Comparison of ENCODE assay signal across 15 cellular contexts in genomic region chr5:168472329-168472728, GRCh38. TPM values are rescaled to one million over a fixed set of nuclear protein-coding genes. Genes with fewer than 3 reads are reported as not detected.
A peak's percentile ranks its signal among the peaks of the same experiment; 100 is the strongest.
DNase-seq lines count a peak whose midpoint lies in the region; ATAC-seq, FAIRE-seq and TF ChIP-seq lines count a peak whose summit lies in the region.
"Had no signal": no experiment of that assay in that cellular context is flagged by ENCODE, and none has a peak within 500 bp of the region (broad histone marks: within the 10 kb centered on the region; RNA-seq: fewer than 3 reads in every experiment).

No MANE protein-coding gene starts in this region.

- H3K4me3 ChIP-seq in A549 (no peak overlapping the region), HFF-Myc (replicated peaks; ENCODE audit: low read depth, low read length) (no peak overlapping the region; the same call in 1 of the 2 replicates), esophagus squamous epithelium (no peak overlapping the region)
- H3K4me3 ChIP-seq: BLaER1 treated with 17β-estradiol and CSF1 and Interleukin-3, amounts not matched to agents 10 nM and 100 nM; sigmoid colon had no signal

- peaks cover 0 to 4% (median 0%) of the 10 kb centered on the region in 4 donors for H3K27me3 ChIP-seq in esophagus squamous epithelium
- H3K27me3 ChIP-seq: BLaER1 treated with 17β-estradiol and CSF1 and Interleukin-3, amounts not matched to agents 10 nM and 100 nM; sigmoid colon had no signal

- H3K4me1 ChIP-seq in A549 (no peaks in the 10 kb centered on the region), esophagus squamous epithelium (no peaks in the 10 kb centered on the region)
- H3K4me1 ChIP-seq: BLaER1 treated with 17β-estradiol and CSF1 and Interleukin-3, amounts not matched to agents 10 nM and 100 nM; sigmoid colon had no signal

- TF ChIP-seq RAD21 in A549 (conservative IDR thresholded peaks at IDR 0.05 in 1 of 2, IDR thresholded peaks at IDR 0.05 in 1 of 2), result no peak

- intact Hi-C loops in esophagus squamous epithelium (cut with DNase I), result no loop called here

- ATAC-seq in A549 (peak; percentile 59 to 60; a peak in 3 of 6 replicates), WTC11 (peak; percentile 31)
- ATAC-seq: activated T-cell treated with anti-CD3 and anti-CD28 coated beads, Interleukin-2, amount 50 U/mL, for 4 hours had no signal

- WGBS in A549 (ENCODE audit: missing lambda C conversion rate), result 80% methylated on average over 5 of the region's 5 CpGs
- WGBS in esophagus squamous epithelium, 2 donors, result 64 to 86% methylated on average over 5 of the region's 5 CpGs

- peak in 1 of 2 experiments; percentile 23 for DNase-seq in A549 (ENCODE audit: low read depth in 1 of 2, low spot score in 1 of 2)
- peak; percentile 93 for DNase-seq in HFF-Myc (ENCODE audit: extremely low read depth, low read depth)
- no peak for DNase-seq in WTC11 (ENCODE audit: low spot score)
- peak; percentile 92 for DNase-seq in hepatic stellate cell (ENCODE audit: low spot score)
- no peak for DNase-seq in esophagus squamous epithelium (lab: John Stamatoyannopoulos, UW)
- no peak for DNase-seq in DMS153 treated with DMSO at 0.1 percent for 48 hours (lab: John Stamatoyannopoulos, UW; ENCODE audit: unreplicated experiment)
- DNase-seq in central memory CD4-positive, alpha-beta T cell, result no peak
- no peak for DNase-seq in T-helper 2 cell
- DNase-seq: activated T-cell treated with anti-CD3 and anti-CD28 coated beads, Interleukin-2, amount 50 U/mL, for 4 hours; effector CD4-positive, alpha-beta T cell; NCI-H2171; sigmoid colon; T-helper 9 cell had no signal

- H3K9me3 Mint-ChIP-seq in WTC11, result no peaks in the 10 kb centered on the region
- H3K9me3 Mint-ChIP-seq: activated T-cell treated with anti-CD3 and anti-CD28 coated beads, Interleukin-2, amount 50 U/mL, for 4 hours had no signal

- H3K4me1 Mint-ChIP-seq in WTC11, result no peaks in the 10 kb centered on the region

- no peak for TF ChIP-seq CTCF in A549 (IDR thresholded peaks at IDR 0.05)
- peak; percentile 40 for TF ChIP-seq CTCF in HFF-Myc (IDR thresholded peaks at IDR 0.05; ENCODE audit: low read depth, low read length, missing control alignments)
- no peak for TF ChIP-seq CTCF in WTC11 (IDR thresholded peaks at IDR 0.05)
- no peak for TF ChIP-seq CTCF in esophagus squamous epithelium (IDR thresholded peaks at IDR 0.05)

- no peak overlapping the region for H3K4me2 ChIP-seq in A549
- H3K4me2 ChIP-seq: BLaER1 treated with 17β-estradiol and CSF1 and Interleukin-3, amounts not matched to agents 10 nM and 100 nM had no signal

- TF ChIP-seq POLR2A in A549 (IDR thresholded peaks at IDR 0.05; ENCODE audit: low read length) (no peak), esophagus squamous epithelium (IDR thresholded peaks at IDR 0.05) (no peak)

- FAIRE-seq in A549 (lab: Jason Lieb, UNC), result no peak

- POLR2A ChIA-PET in A549 (lab: Yijun Ruan, JAX) (interaction anchor here (1.4 kb wide), 1 partner anchor 15 kb away, joined by 3 read pairs; no protein-coding TSS in a partner anchor), WTC11 (lab: Charles Lee) (no interaction called here)

- H3K36me3 ChIP-seq in esophagus squamous epithelium, result peaks cover 0 to 53% (median 0%) of the 10 kb centered on the region in 3 donors
- H3K36me3 ChIP-seq: BLaER1 treated with 17β-estradiol and CSF1 and Interleukin-3, amounts not matched to agents 10 nM and 100 nM; sigmoid colon had no signal

- no peak overlapping the region for H3K4me3 Mint-ChIP-seq in WTC11
- H3K4me3 Mint-ChIP-seq: activated T-cell treated with anti-CD3 and anti-CD28 coated beads, Interleukin-2, amount 50 U/mL, for 4 hours had no signal

- H3K36me3 Mint-ChIP-seq in WTC11, result peaks cover 14% of the 10 kb centered on the region

- CTCF ChIA-PET in A549 (lab: Yijun Ruan, JAX), result interaction anchor here (0.9 to 3.9 kb wide), 5 partner anchors 9 to 203 kb away, joined by 3 to 17 read pairs (median 3); no protein-coding TSS in a partner anchor
- CTCF ChIA-PET in WTC11 (lab: Charles Lee), result interaction anchor here (0.5 kb wide), 1 partner anchor 99 kb away, joined by 5 read pairs; no protein-coding TSS in a partner anchor

- no peak overlapping the region; the same call in 1 of the 2 replicates for H3K27ac Mint-ChIP-seq in WTC11

- H3K27ac ChIP-seq in A549 (no peak overlapping the region), esophagus squamous epithelium (no peak overlapping the region)
- H3K27ac ChIP-seq: BLaER1 treated with 17β-estradiol and CSF1 and Interleukin-3, amounts not matched to agents 10 nM and 100 nM; HL-60; sigmoid colon had no signal

- no peaks in the 10 kb centered on the region for H3K9me3 ChIP-seq in A549
- H3K9me3 ChIP-seq in esophagus squamous epithelium, result no peaks in the 10 kb centered on the region
- H3K9me3 ChIP-seq: BLaER1 treated with 17β-estradiol and CSF1 and Interleukin-3, amounts not matched to agents 10 nM and 100 nM; sigmoid colon had no signal

- H3K27me3 Mint-ChIP-seq in WTC11 (ENCODE audit: low read depth), result no peaks in the 10 kb centered on the region

- TF ChIP-seq EP300 in A549 (IDR thresholded peaks at IDR 0.05), result no peak

TF ChIP-seq in A549, 52 proteins besides CTCF, POLR2A, EP300 and RAD21 (continues in another document):
- TF ChIP-seq, protein P1, sequence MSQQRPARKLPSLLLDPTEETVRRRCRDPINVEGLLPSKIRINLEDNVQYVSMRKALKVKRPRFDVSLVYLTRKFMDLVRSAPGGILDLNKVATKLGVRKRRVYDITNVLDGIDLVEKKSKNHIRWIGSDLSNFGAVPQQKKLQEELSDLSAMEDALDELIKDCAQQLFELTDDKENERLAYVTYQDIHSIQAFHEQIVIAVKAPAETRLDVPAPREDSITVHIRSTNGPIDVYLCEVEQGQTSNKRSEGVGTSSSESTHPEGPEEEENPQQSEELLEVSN (IDR thresholded peaks at IDR 0.05; ENCODE audit: borderline replicate concordance, low read depth), result no peak
- TF ChIP-seq MAFK (IDR thresholded peaks at IDR 0.05; ENCODE audit: partially characterized antibody), result no peak
- no peak for TF ChIP-seq MYC (IDR thresholded peaks at IDR 0.05; ENCODE audit: borderline replicate concordance, low read length)
- no peak for TF ChIP-seq HEYL (CRISPR knock-in tag; IDR thresholded peaks at IDR 0.05)
- no peak for TF ChIP-seq BHLHE40 (IDR thresholded peaks at IDR 0.05; ENCODE audit: low read depth, low read length)
- no peak for TF ChIP-seq HES2 (IDR thresholded peaks at IDR 0.05)
- no peak for TF ChIP-seq HOXB13 (CRISPR knock-in tag; IDR thresholded peaks at IDR 0.05; ENCODE audit: low read depth)
- no peak for TF ChIP-seq RARB (CRISPR knock-in tag; IDR thresholded peaks at IDR 0.05)

TF ChIP-seq in WTC11, 78 proteins besides CTCF, POLR2A, EP300 and RAD21 (continues in another document):
- TF ChIP-seq RELA (CRISPR knock-in tag; IDR thresholded peaks at IDR 0.05; ENCODE audit: borderline replicate concordance) (no peak), HMGA2 (CRISPR knock-in tag; IDR thresholded peaks at IDR 0.05) (no peak), SMAD3 (CRISPR knock-in tag; IDR thresholded peaks at IDR 0.05; ENCODE audit: borderline replicate concordance) (no peak)
- TF ChIP-seq, protein P2, sequence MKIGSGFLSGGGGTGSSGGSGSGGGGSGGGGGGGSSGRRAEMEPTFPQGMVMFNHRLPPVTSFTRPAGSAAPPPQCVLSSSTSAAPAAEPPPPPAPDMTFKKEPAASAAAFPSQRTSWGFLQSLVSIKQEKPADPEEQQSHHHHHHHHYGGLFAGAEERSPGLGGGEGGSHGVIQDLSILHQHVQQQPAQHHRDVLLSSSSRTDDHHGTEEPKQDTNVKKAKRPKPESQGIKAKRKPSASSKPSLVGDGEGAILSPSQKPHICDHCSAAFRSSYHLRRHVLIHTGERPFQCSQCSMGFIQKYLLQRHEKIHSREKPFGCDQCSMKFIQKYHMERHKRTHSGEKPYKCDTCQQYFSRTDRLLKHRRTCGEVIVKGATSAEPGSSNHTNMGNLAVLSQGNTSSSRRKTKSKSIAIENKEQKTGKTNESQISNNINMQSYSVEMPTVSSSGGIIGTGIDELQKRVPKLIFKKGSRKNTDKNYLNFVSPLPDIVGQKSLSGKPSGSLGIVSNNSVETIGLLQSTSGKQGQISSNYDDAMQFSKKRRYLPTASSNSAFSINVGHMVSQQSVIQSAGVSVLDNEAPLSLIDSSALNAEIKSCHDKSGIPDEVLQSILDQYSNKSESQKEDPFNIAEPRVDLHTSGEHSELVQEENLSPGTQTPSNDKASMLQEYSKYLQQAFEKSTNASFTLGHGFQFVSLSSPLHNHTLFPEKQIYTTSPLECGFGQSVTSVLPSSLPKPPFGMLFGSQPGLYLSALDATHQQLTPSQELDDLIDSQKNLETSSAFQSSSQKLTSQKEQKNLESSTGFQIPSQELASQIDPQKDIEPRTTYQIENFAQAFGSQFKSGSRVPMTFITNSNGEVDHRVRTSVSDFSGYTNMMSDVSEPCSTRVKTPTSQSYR (CRISPR knock-in tag; IDR thresholded peaks at IDR 0.05), result no peak
- TF ChIP-seq, protein P3, sequence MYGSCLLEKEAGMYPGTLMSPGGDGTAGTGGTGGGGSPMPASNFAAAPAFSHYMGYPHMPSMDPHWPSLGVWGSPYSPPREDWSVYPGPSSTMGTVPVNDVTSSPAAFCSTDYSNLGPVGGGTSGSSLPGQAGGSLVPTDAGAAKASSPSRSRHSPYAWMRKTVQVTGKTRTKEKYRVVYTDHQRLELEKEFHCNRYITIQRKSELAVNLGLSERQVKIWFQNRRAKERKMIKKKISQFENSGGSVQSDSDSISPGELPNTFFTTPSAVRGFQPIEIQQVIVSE (CRISPR knock-in tag; IDR thresholded peaks at IDR 0.05; ENCODE audit: borderline replicate concordance), result no peak

RNA-seq across cellular contexts. Expression of gene RARS1, which starts 13.9 kb away (rescaled TPM):
- polyA plus RNA-seq in A549 (2011; rRNA removed) (112 and 142 TPM in 2 replicates), A549 (2017; fragmentation: RNase III; extraction: RNeasy Plus Mini Kit Qiagen cat#74134 plus additional on column Dnase treatment) (105 to 107 TPM (median 106 TPM) in 3 replicates)
- 31.4 and 37.7 TPM in 2 replicates for polyA plus RNA-seq in A549 (2012; cell fraction: cytosol; rRNA removed)
- 22.4 and 37.7 TPM in 2 replicates for polyA plus RNA-seq in A549 (2012; cell fraction: nucleus; rRNA removed)
- polyA minus RNA-seq in A549 (2011; rRNA and poly(A)+ RNA removed), result 32.8 and 33.6 TPM in 2 replicates
- total RNA-seq in WTC11 (2021) (89.9 to 98.8 TPM (median 95.1 TPM) in 3 replicates), esophagus squamous epithelium (100 to 1,000 TPM in 1 of 4 donors, 10 to 100 TPM in 3; 56.6 to 124 (median 85.8) TPM)

RNA-seq across cellular contexts. Expression of gene FBLL1, which starts 56.8 kb away (rescaled TPM):
- polyA plus RNA-seq in A549 (2011; rRNA removed) (0.08 and 0.09 TPM in 2 replicates), A549 (2017; fragmentation: RNase III; extraction: RNeasy Plus Mini Kit Qiagen cat#74134 plus additional on column Dnase treatment) (0.06 to 0.21 TPM (median 0.16 TPM) in 3 replicates)
- polyA plus RNA-seq in A549 (2012; cell fraction: cytosol; rRNA removed), result 0.24 and 0.25 TPM in 2 replicates
- 1.9 and 2.8 TPM in 2 replicates for polyA plus RNA-seq in A549 (2012; cell fraction: nucleus; rRNA removed)
- polyA minus RNA-seq in A549 (2011; rRNA and poly(A)+ RNA removed), result 0.29 TPM in 1 of 2 replicates, not detected in the other
- total RNA-seq in WTC11 (2021) (4.8 to 7.0 TPM (median 5.3 TPM) in 3 replicates), esophagus squamous epithelium (under 1 TPM in 1 of 4 donors, not detected in 3; 0.18 TPM)

Comparison
In these comparisons a context has a peak if more than half of its experiments do, and no peak if none do; other contexts are left out.
1. DNase-seq: peak in HFF-Myc (single experiment) and hepatic stellate cell (single experiment); none in WTC11 (single experiment), esophagus squamous epithelium (single experiment), DMS153 treated with DMSO at 0.1 percent for 48 hours (single experiment), central memory CD4-positive, alpha-beta T cell (single experiment) and T-helper 2 cell (0 of 5).